Comparison of ENCODE assay signal across 24 cellular contexts in genomic region chr15:85604194-85604593, GRCh38.
"Had no signal": no experiment of that assay in that cellular context is flagged by ENCODE, and none has a peak within 500 bp of the region (broad histone marks: within the 10 kb centered on the region; RNA-seq: fewer than 3 reads in every experiment).

No MANE protein-coding gene starts in this region.

- DNase-seq: colonic mucosa; dermis blood vessel endothelial cell; effector memory CD4-positive, alpha-beta T cell; foreskin keratinocyte; glutamatergic neuron; heart right ventricle; hippocampal formation; left cardiac atrium; left lung; lower lobe of right lung; naive thymus-derived CD8-positive, alpha-beta T cell; pancreas; right cardiac atrium; sigmoid colon; spleen; stimulated activated CD4-positive, alpha-beta T cell treated with anti-CD3 and anti-CD28 coated beads, Interleukin-4, amount 100 ng/mL, for 4 hours; stimulated activated naive CD4-positive, alpha-beta T cell; stimulated activated naive CD8-positive, alpha-beta T cell treated with anti-CD3 and anti-CD28 coated beads, Interleukin-15, amount 100 ng/mL, for 72 hours; thyroid gland; trophoblast cell had no signal

- H3K4me1 ChIP-seq: colonic mucosa had no signal

- ATAC-seq: foreskin keratinocyte; left cardiac atrium; left lung; naive thymus-derived CD8-positive, alpha-beta T cell; pancreas; right cardiac atrium; stimulated activated naive CD8-positive, alpha-beta T cell treated with anti-CD3 and anti-CD28 coated beads, Interleukin-15, amount 100 ng/mL, for 72 hours had no signal

- H3K27ac Mint-ChIP-seq: stimulated activated naive CD8-positive, alpha-beta T cell treated with anti-CD3 and anti-CD28 coated beads, Interleukin-15, amount 100 ng/mL, for 72 hours had no signal

- H3K27me3 ChIP-seq: colonic mucosa, esophagus muscularis mucosa, foreskin keratinocyte, heart right ventricle, left lung, neutrophil, pancreas, sigmoid colon, spleen, thyroid gland, vagina had no signal

- H3K9me3 Mint-ChIP-seq: naive thymus-derived CD8-positive, alpha-beta T cell; neural crest cell; stimulated activated naive CD8-positive, alpha-beta T cell treated with anti-CD3 and anti-CD28 coated beads, Interleukin-15, amount 100 ng/mL, for 72 hours had no signal

- H3K27me3 Mint-ChIP-seq: naive thymus-derived CD8-positive, alpha-beta T cell; stimulated activated naive CD8-positive, alpha-beta T cell treated with anti-CD3 and anti-CD28 coated beads, Interleukin-15, amount 100 ng/mL, for 72 hours had no signal

- H3K4me3 Mint-ChIP-seq: naive thymus-derived CD8-positive, alpha-beta T cell; neural crest cell; stimulated activated naive CD8-positive, alpha-beta T cell treated with anti-CD3 and anti-CD28 coated beads, Interleukin-15, amount 100 ng/mL, for 72 hours had no signal

- H3K36me3 ChIP-seq: colonic mucosa, vagina had no signal

- H3K27ac ChIP-seq: colonic mucosa, esophagus muscularis mucosa, foreskin keratinocyte, left lung, lower lobe of right lung, neutrophil, pancreas, sigmoid colon, spleen, thyroid gland, vagina had no signal

- H3K4me3 ChIP-seq: colonic mucosa, esophagus muscularis mucosa, heart right ventricle, left lung, lower lobe of right lung, pancreas, sigmoid colon, spleen, thyroid gland, vagina had no signal

- H3K9me3 ChIP-seq: colonic mucosa, esophagus muscularis mucosa, heart right ventricle, left lung, lower lobe of right lung, neutrophil, pancreas, sigmoid colon, spleen, thyroid gland, vagina had no signal
